ENCODE assay signal across 27 cellular contexts in the genomic region with DNA sequence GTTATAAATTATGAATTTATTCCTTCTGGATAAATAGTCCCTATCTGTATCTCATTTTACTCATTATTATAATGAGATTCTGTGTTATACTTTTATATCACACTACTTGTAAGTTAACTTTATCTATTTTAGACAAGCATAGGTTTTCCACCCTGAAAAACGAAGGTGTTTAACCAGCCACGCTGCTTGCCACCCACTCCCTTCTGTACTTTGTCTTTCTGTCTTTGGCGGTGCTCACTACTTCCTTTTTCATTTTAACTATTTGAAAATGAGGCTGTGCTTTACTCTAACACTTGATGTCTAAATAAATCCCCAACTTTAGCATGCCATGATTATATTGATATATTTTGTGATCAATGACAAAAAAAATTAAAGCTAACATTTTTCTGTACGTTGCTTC.
"Had no signal": no experiment of that assay in that cellular context is flagged by ENCODE, and none has a peak within 500 bp of the region (broad histone marks: within the 10 kb centered on the region; RNA-seq: fewer than 3 reads in every experiment).

No MANE protein-coding gene starts in this region.

- H2AFZ ChIP-seq: parathyroid adenoma had no signal

- H3K9me3 ChIP-seq: ovary, psoas muscle, right lobe of liver, stomach, thoracic aorta, thyroid gland, tibial nerve, upper lobe of left lung, vagina had no signal

- ATAC-seq: natural killer cell treated with Interleukin-12 subunit alpha and Interleukin-12 subunit beta and Interleukin-15 and Interleukin-18, amount 100 ng/mL, for 72 hours; psoas muscle; right cardiac atrium; right lobe of liver; stimulated activated effector memory CD8-positive, alpha-beta T cell treated with anti-CD3 and anti-CD28 coated beads, Interleukin-12 subunit alpha, Interleukin-12 subunit beta, amount 100 ng/mL, for 72 hours; stimulated activated naive B cell treated with anti-CD40 and anti-IgM and Interleukin-4, amounts not matched to agents 10 μg/mL and 1 μg/mL and 100 μg/mL, for 72 hours had no signal

- H3K36me3 Mint-ChIP-seq: natural killer cell treated with Interleukin-12 subunit alpha and Interleukin-12 subunit beta and Interleukin-15 and Interleukin-18, amount 100 ng/mL, for 72 hours; stimulated activated effector memory CD8-positive, alpha-beta T cell treated with anti-CD3 and anti-CD28 coated beads, Interleukin-12 subunit alpha, Interleukin-12 subunit beta, amount 100 ng/mL, for 72 hours; stimulated activated naive B cell treated with anti-CD40 and anti-IgM and Interleukin-4, amounts not matched to agents 10 μg/mL and 1 μg/mL and 100 μg/mL, for 72 hours had no signal

- H3K9ac ChIP-seq: parathyroid adenoma had no signal

- DNase-seq: nephron progenitor cell; occipital lobe; ovary; psoas muscle; right cardiac atrium; right lobe of liver; sigmoid colon; small intestine; stimulated activated CD4-positive, alpha-beta T cell treated with anti-CD3 and anti-CD28 coated beads, Interleukin-15, amount 100 ng/mL, for 24 hours; stimulated activated CD4-positive, alpha-beta T cell treated with anti-CD3 and anti-CD28 coated beads, Interleukin-2, amount 100 ng/mL, for 24 hours; stimulated activated CD4-positive, alpha-beta T cell treated with anti-CD3 and anti-CD28 coated beads, Interleukin-2, amount 100 ng/mL, for 48 hours; stimulated activated CD4-positive, alpha-beta T cell treated with anti-CD3 and anti-CD28 coated beads, Interleukin-4, amount 100 ng/mL, for 24 hours; stimulated activated naive B cell treated with anti-CD40 and anti-IgM and Interleukin-4, amounts not matched to agents 10 μg/mL and 1 μg/mL and 100 μg/mL, for 72 hours; stimulated activated naive CD4-positive, alpha-beta T cell treated with Interleukin-2 at 50 U/mL for 16 hours; stomach; thyroid gland; trophoblast cell; upper lobe of left lung had no signal

- H3K27me3 ChIP-seq: ovary, right lobe of liver, sigmoid colon, stomach, thyroid gland, tibial nerve, upper lobe of left lung, vagina had no signal

- H3K4me3 ChIP-seq: ovary, psoas muscle, right lobe of liver, sigmoid colon, stomach, thoracic aorta, thyroid gland, tibial nerve, upper lobe of left lung, vagina had no signal

- H3K4me1 ChIP-seq: parathyroid adenoma, psoas muscle, right lobe of liver, sigmoid colon, stomach, thyroid gland, tibial nerve, upper lobe of left lung, vagina had no signal

- H3K36me3 ChIP-seq: ovary, right lobe of liver, sigmoid colon, stomach, thoracic aorta, thyroid gland, tibial nerve, upper lobe of left lung, vagina had no signal

- H3K27ac Mint-ChIP-seq: natural killer cell treated with Interleukin-12 subunit alpha and Interleukin-12 subunit beta and Interleukin-15 and Interleukin-18, amount 100 ng/mL, for 72 hours; nephron progenitor cell; progenitor cell of endocrine pancreas; stimulated activated effector memory CD8-positive, alpha-beta T cell treated with anti-CD3 and anti-CD28 coated beads, Interleukin-12 subunit alpha, Interleukin-12 subunit beta, amount 100 ng/mL, for 72 hours; stimulated activated naive B cell treated with anti-CD40 and anti-IgM and Interleukin-4, amounts not matched to agents 10 μg/mL and 1 μg/mL and 100 μg/mL, for 72 hours; stimulated activated naive CD8-positive, alpha-beta T cell treated with anti-CD3 and anti-CD28 coated beads, Interleukin-15, Interleukin-2, amounts not matched to agents 100 ng/mL and 50 ng/mL, for 24 hours had no signal

- H3K9me3 Mint-ChIP-seq: natural killer cell treated with Interleukin-12 subunit alpha and Interleukin-12 subunit beta and Interleukin-15 and Interleukin-18, amount 100 ng/mL, for 72 hours; nephron progenitor cell; neural crest cell; stimulated activated naive CD8-positive, alpha-beta T cell treated with anti-CD3 and anti-CD28 coated beads, Interleukin-15, Interleukin-2, amounts not matched to agents 100 ng/mL and 50 ng/mL, for 24 hours had no signal

- H3K27ac ChIP-seq: ovary, parathyroid adenoma, psoas muscle, right lobe of liver, sigmoid colon, stomach, thoracic aorta, thyroid gland, tibial nerve, upper lobe of left lung, vagina had no signal
